ENCODE assay signal across 1 cellular context in the genomic region with DNA sequence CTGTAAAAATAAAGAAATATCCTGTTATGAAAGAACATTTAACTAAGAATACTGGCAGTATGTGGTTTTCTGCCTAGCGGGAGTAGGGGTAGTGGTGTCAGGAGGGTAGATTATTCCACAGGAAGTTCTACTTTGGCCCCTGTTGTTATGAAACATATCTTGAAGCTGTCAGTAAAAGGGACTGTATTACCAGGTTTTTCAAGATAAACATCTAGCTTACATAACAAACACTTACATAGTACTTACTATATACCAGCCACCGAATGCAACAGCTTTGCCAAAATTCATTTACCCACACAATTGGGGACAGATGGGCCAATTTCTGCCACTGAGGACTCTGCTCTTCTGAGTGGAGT.
TF ChIP-seq lines count a peak whose summit lies in the region.

No MANE protein-coding gene starts in this region.

TF ChIP-seq in K562, 482 proteins besides CTCF, POLR2A, EP300 and RAD21 (continued from another document):
- TF ChIP-seq, protein P1, sequence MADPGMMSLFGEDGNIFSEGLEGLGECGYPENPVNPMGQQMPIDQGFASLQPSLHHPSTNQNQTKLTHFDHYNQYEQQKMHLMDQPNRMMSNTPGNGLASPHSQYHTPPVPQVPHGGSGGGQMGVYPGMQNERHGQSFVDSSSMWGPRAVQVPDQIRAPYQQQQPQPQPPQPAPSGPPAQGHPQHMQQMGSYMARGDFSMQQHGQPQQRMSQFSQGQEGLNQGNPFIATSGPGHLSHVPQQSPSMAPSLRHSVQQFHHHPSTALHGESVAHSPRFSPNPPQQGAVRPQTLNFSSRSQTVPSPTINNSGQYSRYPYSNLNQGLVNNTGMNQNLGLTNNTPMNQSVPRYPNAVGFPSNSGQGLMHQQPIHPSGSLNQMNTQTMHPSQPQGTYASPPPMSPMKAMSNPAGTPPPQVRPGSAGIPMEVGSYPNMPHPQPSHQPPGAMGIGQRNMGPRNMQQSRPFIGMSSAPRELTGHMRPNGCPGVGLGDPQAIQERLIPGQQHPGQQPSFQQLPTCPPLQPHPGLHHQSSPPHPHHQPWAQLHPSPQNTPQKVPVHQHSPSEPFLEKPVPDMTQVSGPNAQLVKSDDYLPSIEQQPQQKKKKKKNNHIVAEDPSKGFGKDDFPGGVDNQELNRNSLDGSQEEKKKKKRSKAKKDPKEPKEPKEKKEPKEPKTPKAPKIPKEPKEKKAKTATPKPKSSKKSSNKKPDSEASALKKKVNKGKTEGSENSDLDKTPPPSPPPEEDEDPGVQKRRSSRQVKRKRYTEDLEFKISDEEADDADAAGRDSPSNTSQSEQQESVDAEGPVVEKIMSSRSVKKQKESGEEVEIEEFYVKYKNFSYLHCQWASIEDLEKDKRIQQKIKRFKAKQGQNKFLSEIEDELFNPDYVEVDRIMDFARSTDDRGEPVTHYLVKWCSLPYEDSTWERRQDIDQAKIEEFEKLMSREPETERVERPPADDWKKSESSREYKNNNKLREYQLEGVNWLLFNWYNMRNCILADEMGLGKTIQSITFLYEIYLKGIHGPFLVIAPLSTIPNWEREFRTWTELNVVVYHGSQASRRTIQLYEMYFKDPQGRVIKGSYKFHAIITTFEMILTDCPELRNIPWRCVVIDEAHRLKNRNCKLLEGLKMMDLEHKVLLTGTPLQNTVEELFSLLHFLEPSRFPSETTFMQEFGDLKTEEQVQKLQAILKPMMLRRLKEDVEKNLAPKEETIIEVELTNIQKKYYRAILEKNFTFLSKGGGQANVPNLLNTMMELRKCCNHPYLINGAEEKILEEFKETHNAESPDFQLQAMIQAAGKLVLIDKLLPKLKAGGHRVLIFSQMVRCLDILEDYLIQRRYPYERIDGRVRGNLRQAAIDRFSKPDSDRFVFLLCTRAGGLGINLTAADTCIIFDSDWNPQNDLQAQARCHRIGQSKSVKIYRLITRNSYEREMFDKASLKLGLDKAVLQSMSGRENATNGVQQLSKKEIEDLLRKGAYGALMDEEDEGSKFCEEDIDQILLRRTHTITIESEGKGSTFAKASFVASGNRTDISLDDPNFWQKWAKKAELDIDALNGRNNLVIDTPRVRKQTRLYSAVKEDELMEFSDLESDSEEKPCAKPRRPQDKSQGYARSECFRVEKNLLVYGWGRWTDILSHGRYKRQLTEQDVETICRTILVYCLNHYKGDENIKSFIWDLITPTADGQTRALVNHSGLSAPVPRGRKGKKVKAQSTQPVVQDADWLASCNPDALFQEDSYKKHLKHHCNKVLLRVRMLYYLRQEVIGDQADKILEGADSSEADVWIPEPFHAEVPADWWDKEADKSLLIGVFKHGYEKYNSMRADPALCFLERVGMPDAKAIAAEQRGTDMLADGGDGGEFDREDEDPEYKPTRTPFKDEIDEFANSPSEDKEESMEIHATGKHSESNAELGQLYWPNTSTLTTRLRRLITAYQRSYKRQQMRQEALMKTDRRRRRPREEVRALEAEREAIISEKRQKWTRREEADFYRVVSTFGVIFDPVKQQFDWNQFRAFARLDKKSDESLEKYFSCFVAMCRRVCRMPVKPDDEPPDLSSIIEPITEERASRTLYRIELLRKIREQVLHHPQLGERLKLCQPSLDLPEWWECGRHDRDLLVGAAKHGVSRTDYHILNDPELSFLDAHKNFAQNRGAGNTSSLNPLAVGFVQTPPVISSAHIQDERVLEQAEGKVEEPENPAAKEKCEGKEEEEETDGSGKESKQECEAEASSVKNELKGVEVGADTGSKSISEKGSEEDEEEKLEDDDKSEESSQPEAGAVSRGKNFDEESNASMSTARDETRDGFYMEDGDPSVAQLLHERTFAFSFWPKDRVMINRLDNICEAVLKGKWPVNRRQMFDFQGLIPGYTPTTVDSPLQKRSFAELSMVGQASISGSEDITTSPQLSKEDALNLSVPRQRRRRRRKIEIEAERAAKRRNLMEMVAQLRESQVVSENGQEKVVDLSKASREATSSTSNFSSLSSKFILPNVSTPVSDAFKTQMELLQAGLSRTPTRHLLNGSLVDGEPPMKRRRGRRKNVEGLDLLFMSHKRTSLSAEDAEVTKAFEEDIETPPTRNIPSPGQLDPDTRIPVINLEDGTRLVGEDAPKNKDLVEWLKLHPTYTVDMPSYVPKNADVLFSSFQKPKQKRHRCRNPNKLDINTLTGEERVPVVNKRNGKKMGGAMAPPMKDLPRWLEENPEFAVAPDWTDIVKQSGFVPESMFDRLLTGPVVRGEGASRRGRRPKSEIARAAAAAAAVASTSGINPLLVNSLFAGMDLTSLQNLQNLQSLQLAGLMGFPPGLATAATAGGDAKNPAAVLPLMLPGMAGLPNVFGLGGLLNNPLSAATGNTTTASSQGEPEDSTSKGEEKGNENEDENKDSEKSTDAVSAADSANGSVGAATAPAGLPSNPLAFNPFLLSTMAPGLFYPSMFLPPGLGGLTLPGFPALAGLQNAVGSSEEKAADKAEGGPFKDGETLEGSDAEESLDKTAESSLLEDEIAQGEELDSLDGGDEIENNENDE (IDR thresholded peaks at IDR 0.05; ENCODE audit: low read depth, low read length): no peak
- TF ChIP-seq, protein P2, sequence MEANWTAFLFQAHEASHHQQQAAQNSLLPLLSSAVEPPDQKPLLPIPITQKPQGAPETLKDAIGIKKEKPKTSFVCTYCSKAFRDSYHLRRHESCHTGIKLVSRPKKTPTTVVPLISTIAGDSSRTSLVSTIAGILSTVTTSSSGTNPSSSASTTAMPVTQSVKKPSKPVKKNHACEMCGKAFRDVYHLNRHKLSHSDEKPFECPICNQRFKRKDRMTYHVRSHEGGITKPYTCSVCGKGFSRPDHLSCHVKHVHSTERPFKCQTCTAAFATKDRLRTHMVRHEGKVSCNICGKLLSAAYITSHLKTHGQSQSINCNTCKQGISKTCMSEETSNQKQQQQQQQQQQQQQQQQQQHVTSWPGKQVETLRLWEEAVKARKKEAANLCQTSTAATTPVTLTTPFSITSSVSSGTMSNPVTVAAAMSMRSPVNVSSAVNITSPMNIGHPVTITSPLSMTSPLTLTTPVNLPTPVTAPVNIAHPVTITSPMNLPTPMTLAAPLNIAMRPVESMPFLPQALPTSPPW (CRISPR knock-in tag; IDR thresholded peaks at IDR 0.05): no peak
- TF ChIP-seq, protein P3, sequence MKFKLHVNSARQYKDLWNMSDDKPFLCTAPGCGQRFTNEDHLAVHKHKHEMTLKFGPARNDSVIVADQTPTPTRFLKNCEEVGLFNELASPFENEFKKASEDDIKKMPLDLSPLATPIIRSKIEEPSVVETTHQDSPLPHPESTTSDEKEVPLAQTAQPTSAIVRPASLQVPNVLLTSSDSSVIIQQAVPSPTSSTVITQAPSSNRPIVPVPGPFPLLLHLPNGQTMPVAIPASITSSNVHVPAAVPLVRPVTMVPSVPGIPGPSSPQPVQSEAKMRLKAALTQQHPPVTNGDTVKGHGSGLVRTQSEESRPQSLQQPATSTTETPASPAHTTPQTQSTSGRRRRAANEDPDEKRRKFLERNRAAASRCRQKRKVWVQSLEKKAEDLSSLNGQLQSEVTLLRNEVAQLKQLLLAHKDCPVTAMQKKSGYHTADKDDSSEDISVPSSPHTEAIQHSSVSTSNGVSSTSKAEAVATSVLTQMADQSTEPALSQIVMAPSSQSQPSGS (CRISPR knock-in tag; IDR thresholded peaks at IDR 0.05): no peak
- TF ChIP-seq, protein P4, sequence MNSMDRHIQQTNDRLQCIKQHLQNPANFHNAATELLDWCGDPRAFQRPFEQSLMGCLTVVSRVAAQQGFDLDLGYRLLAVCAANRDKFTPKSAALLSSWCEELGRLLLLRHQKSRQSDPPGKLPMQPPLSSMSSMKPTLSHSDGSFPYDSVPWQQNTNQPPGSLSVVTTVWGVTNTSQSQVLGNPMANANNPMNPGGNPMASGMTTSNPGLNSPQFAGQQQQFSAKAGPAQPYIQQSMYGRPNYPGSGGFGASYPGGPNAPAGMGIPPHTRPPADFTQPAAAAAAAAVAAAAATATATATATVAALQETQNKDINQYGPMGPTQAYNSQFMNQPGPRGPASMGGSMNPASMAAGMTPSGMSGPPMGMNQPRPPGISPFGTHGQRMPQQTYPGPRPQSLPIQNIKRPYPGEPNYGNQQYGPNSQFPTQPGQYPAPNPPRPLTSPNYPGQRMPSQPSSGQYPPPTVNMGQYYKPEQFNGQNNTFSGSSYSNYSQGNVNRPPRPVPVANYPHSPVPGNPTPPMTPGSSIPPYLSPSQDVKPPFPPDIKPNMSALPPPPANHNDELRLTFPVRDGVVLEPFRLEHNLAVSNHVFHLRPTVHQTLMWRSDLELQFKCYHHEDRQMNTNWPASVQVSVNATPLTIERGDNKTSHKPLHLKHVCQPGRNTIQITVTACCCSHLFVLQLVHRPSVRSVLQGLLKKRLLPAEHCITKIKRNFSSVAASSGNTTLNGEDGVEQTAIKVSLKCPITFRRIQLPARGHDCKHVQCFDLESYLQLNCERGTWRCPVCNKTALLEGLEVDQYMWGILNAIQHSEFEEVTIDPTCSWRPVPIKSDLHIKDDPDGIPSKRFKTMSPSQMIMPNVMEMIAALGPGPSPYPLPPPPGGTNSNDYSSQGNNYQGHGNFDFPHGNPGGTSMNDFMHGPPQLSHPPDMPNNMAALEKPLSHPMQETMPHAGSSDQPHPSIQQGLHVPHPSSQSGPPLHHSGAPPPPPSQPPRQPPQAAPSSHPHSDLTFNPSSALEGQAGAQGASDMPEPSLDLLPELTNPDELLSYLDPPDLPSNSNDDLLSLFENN (IDR thresholded peaks at IDR 0.05; ENCODE audit: low read depth in 2 of 2, low read length in 2 of 2): no peak
- TF ChIP-seq NR2C2 (CRISPR knock-in tag; IDR thresholded peaks at IDR 0.05): no peak
- peak; percentile 23; the same call in 1 of the 2 replicates for TF ChIP-seq NR2C2 (tag; IDR thresholded peaks at IDR 0.05)
- TF ChIP-seq ZNF133 (CRISPR knock-in tag; IDR thresholded peaks at IDR 0.05): no peak
- TF ChIP-seq ZBTB17 (CRISPR knock-in tag; IDR thresholded peaks at IDR 0.05): no peak
- TF ChIP-seq, protein P5, sequence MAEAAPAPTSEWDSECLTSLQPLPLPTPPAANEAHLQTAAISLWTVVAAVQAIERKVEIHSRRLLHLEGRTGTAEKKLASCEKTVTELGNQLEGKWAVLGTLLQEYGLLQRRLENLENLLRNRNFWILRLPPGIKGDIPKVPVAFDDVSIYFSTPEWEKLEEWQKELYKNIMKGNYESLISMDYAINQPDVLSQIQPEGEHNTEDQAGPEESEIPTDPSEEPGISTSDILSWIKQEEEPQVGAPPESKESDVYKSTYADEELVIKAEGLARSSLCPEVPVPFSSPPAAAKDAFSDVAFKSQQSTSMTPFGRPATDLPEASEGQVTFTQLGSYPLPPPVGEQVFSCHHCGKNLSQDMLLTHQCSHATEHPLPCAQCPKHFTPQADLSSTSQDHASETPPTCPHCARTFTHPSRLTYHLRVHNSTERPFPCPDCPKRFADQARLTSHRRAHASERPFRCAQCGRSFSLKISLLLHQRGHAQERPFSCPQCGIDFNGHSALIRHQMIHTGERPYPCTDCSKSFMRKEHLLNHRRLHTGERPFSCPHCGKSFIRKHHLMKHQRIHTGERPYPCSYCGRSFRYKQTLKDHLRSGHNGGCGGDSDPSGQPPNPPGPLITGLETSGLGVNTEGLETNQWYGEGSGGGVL (CRISPR knock-in tag; IDR thresholded peaks at IDR 0.05): no peak
- TF ChIP-seq THRAP3 (IDR thresholded peaks at IDR 0.05; ENCODE audit: borderline replicate concordance): no peak
- TF ChIP-seq GABPA (tag; conservative IDR thresholded peaks at IDR 0.05; ENCODE audit: low read depth): peak; percentile 26; the same call in 1 of the 2 replicates
- TF ChIP-seq, protein P6, sequence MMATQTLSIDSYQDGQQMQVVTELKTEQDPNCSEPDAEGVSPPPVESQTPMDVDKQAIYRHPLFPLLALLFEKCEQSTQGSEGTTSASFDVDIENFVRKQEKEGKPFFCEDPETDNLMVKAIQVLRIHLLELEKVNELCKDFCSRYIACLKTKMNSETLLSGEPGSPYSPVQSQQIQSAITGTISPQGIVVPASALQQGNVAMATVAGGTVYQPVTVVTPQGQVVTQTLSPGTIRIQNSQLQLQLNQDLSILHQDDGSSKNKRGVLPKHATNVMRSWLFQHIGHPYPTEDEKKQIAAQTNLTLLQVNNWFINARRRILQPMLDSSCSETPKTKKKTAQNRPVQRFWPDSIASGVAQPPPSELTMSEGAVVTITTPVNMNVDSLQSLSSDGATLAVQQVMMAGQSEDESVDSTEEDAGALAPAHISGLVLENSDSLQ (IDR thresholded peaks at IDR 0.05): peak; percentile 19; the same call in 1 of the 2 replicates
